Comparison of ENCODE assay signal across 18 cellular contexts in the genomic region with DNA sequence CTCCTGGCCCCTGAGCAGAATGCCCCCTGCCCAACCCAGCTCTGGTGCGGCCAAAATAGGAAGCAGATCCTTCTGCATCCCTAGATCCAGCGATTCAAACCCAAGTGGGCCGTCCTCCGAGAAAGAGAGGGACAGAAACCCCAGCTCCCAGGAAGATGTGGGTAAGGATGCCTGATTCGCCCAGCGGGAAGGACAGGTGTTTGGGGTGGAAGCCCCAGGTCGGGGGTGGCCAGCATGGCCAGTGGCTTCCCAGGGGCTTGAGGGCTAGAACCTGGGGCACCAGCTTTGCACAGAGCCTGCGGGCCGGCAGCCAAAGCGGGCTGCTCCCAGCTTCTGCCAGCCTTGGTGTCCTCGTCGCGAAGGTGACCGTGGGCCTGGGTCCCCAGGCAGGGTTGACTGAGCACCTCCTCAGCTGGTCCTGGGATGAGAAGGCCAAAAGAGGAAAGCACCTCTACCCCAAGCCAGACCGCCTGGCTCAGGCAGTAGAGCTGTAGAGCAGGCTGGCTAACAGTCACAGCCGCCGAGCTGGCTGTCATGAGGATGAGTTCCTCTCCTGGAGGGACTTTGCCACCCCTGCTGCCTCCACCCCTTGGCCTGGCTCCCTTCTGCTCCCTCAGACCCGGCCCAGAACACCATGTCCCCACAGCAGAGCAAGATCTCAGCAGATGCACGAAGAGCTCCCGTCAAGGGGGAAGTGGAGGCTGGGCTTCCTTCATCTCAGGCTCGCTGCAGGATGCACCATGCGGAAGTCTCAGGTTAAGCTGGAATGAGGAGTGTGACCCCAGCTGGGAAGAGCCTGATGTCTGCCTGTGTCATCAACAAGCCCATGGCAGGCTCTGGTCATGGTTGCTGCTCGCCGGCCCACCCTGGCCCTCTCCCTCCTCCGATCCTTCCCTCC. TPM values are rescaled to one million over a fixed set of nuclear protein-coding genes. Genes with fewer than 3 reads are reported as not detected.
"Had no signal": no experiment of that assay in that cellular context is flagged by ENCODE, and none has a peak within 500 bp of the region (broad histone marks: within the 10 kb centered on the region; RNA-seq: fewer than 3 reads in every experiment).

No MANE protein-coding gene starts in this region.

- H3K27me3 ChIP-seq: pancreas had no signal

- H3K27ac Mint-ChIP-seq: activated naive CD8-positive, alpha-beta T cell treated with anti-CD3 and anti-CD28 coated beads, Interleukin-2, amount 50 U/mL, for 24 hours; activated T-helper 1 cell treated with anti-CD3 and anti-CD28 coated beads, Interleukin-12 subunit alpha, Interleukin-12 subunit beta, Interleukin-2, Interleukin-4 antibody, amounts not matched to agents 30 ng/mL and 10 ng/mL and 1 ng/mL, durations not matched to agents 14 hours and 24 hours and 36 hours had no signal

- ATAC-seq: activated CD4-positive, CD25-positive, alpha-beta regulatory T cell treated with anti-CD3 and anti-CD28 coated beads, Interleukin-2, amount 50 U/mL, for 24 hours; activated naive CD8-positive, alpha-beta T cell treated with anti-CD3 and anti-CD28 coated beads, Interleukin-2, amount 50 U/mL, for 24 hours; esophagus mucosa; lower lobe of right lung; pancreas had no signal

- DNase-seq: activated naive CD4-positive, alpha-beta T cell; activated naive CD8-positive, alpha-beta T cell treated with anti-CD3 and anti-CD28 coated beads, Interleukin-2, amount 50 U/mL, for 24 hours; hippocampal formation; lower lobe of right lung; midbrain; stimulated activated CD4-positive, alpha-beta T cell treated with anti-CD3 and anti-CD28 coated beads, Interleukin-4, amount 100 ng/mL, for 24 hours; stimulated activated naive CD4-positive, alpha-beta T cell treated with Interleukin-2 at 50 U/mL for 16 hours; transverse colon had no signal

- H3K4me3 ChIP-seq: breast epithelium, dorsolateral prefrontal cortex, lower lobe of right lung, pancreas, SK-N-MC, skin epidermis, transverse colon had no signal

- H3K36me3 ChIP-seq: breast epithelium, lower lobe of right lung, pancreas, transverse colon had no signal

- H3K9me3 ChIP-seq: breast epithelium, lower lobe of right lung, pancreas, transverse colon had no signal

- H3K27ac ChIP-seq: breast epithelium, dorsolateral prefrontal cortex, lower lobe of right lung, pancreas, SK-N-MC, skin epidermis, transverse colon had no signal

- H3K4me1 ChIP-seq: breast epithelium, lower lobe of right lung, pancreas, transverse colon had no signal

- H3K4me1 Mint-ChIP-seq: activated naive CD8-positive, alpha-beta T cell treated with anti-CD3 and anti-CD28 coated beads, Interleukin-2, amount 50 U/mL, for 24 hours had no signal

- H3K4me3 Mint-ChIP-seq: activated naive CD8-positive, alpha-beta T cell treated with anti-CD3 and anti-CD28 coated beads, Interleukin-2, amount 50 U/mL, for 24 hours; activated T-helper 1 cell treated with anti-CD3 and anti-CD28 coated beads, Interleukin-12 subunit alpha, Interleukin-12 subunit beta, Interleukin-2, Interleukin-4 antibody, amounts not matched to agents 30 ng/mL and 10 ng/mL and 1 ng/mL, durations not matched to agents 14 hours and 24 hours and 36 hours had no signal

RNA-seq across cellular contexts. Expression of a gene that starts 59.9 kb away (rescaled TPM):
- total RNA-seq: activated CD8-positive, alpha-beta memory T cell treated with anti-CD3 and anti-CD28 coated beads for 36 hours; activated T-helper 1 cell treated with anti-CD3 and anti-CD28 coated beads, Interleukin-12 subunit alpha, Interleukin-12 subunit beta, Interleukin-2, Interleukin-4 antibody, amounts not matched to agents 30 ng/mL and 10 ng/mL and 1 ng/mL, durations not matched to agents 14 hours and 24 hours and 36 hours had no signal
- polyA plus RNA-seq: neural cell had no signal
